ENCODE assay signal across 8 cellular contexts in the genomic region with DNA sequence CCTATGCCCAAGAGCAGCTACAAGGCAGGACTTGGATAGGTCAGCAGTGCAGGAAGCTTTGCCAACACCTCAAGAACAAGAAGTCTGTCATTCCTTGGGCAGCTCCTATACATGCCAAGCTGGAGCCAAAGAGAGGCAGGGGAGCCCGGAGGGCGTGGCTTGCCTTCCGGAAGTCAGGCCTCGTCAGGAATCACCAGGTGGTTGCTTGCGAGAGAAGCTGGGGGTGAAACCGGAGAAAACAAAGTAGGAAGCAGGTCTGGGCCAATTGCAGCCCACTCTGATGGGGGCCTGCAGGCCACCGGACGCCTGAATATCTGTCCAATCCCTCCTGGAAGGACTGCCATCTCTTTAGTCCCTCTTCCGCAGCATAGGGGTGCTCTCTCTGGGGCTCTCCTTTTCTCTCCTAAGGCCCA. TPM values are rescaled to one million over a fixed set of nuclear protein-coding genes. Genes with fewer than 3 reads are reported as not detected.
DNase-seq lines count a peak whose midpoint lies in the region; FAIRE-seq and TF ChIP-seq lines count a peak whose summit lies in the region.

No MANE protein-coding gene starts in this region.

- in situ Hi-C loops in KBM-7 (cut with MboI; ENCODE audit: low pct_unique_long_range_greater_than_20kb, low sequenced_read_pairs), result no loop called here

- no peaks in the 10 kb centered on the region for H3K27me3 ChIP-seq in bronchial epithelial cell (ENCODE audit: control insufficient read depth, insufficient read depth, low read length)

- H3K9me3 Mint-ChIP-seq in activated CD4-positive, alpha-beta T cell treated with anti-CD3 and anti-CD28 coated beads, Interleukin-2, amount 10 ng/mL, durations not matched to agents 24 days and 14 days, result no peaks in the 10 kb centered on the region
- no peaks in the 10 kb centered on the region for H3K9me3 Mint-ChIP-seq in type B pancreatic cell

- intact Hi-C loops in activated CD4-positive, alpha-beta T cell treated with anti-CD3 and anti-CD28 coated beads, Interleukin-2, amount 10 ng/mL, durations not matched to agents 24 days and 14 days (cut with micrococcal nuclease), result loop anchor here (1.0 to 5.0 kb wide), 4 partner anchors 48 to 358 kb away; a partner anchor contains a TSS
- intact Hi-C loops in lower leg skin (cut with DNase I; ENCODE audit: low total_unique reads), result no loop called here

- peaks cover 18% of the 10 kb centered on the region for H3K4me1 Mint-ChIP-seq in activated CD4-positive, alpha-beta T cell treated with anti-CD3 and anti-CD28 coated beads, Interleukin-2, amount 10 ng/mL, durations not matched to agents 24 days and 14 days
- H3K4me1 Mint-ChIP-seq in type B pancreatic cell (ENCODE audit: unreplicated experiment), result peaks cover 4% of the 10 kb centered on the region

- no peak for TF ChIP-seq POLR2A in lower leg skin (IDR thresholded peaks at IDR 0.05)

- H3K36me3 ChIP-seq in bronchial epithelial cell (ENCODE audit: control insufficient read depth, insufficient read depth, low read length), result no peaks in the 10 kb centered on the region

- peak overlapping the region; percentile 89 for H3K4me3 Mint-ChIP-seq in activated CD4-positive, alpha-beta T cell treated with anti-CD3 and anti-CD28 coated beads, Interleukin-2, amount 10 ng/mL, durations not matched to agents 24 days and 14 days
- peak overlapping the region; percentile 89 for H3K4me3 Mint-ChIP-seq in type B pancreatic cell

- H3K27me3 Mint-ChIP-seq in activated CD4-positive, alpha-beta T cell treated with anti-CD3 and anti-CD28 coated beads, Interleukin-2, amount 10 ng/mL, durations not matched to agents 24 days and 14 days, result peaks cover 6% of the 10 kb centered on the region
- H3K27me3 Mint-ChIP-seq in type B pancreatic cell, result no peaks in the 10 kb centered on the region

- peaks cover 8% of the 10 kb centered on the region for H3K36me3 Mint-ChIP-seq in activated CD4-positive, alpha-beta T cell treated with anti-CD3 and anti-CD28 coated beads, Interleukin-2, amount 10 ng/mL, durations not matched to agents 24 days and 14 days (ENCODE audit: low read depth)
- H3K36me3 Mint-ChIP-seq in type B pancreatic cell, result peaks cover 10% of the 10 kb centered on the region

- 55 to 58% methylated on average over 9 of the region's 9 CpGs for WGBS in lower leg skin, 2 donors

- TF ChIP-seq CTCF in bronchial epithelial cell (IDR thresholded peaks at IDR 0.05; ENCODE audit: insufficient read depth, low read length, severe bottlenecking) (no peak), lower leg skin (IDR thresholded peaks at IDR 0.05) (no peak), type B pancreatic cell (conservative IDR thresholded peaks at IDR 0.05) (no peak)

- H3K4me3 ChIP-seq in bronchial epithelial cell (ENCODE audit: low read depth, low read length) (peak overlapping the region; percentile 40), lower leg skin (ENCODE audit: low read depth, poor library complexity, severe bottlenecking) (no peak overlapping the region)

- no peak for FAIRE-seq in bronchial epithelial cell (lab: Jason Lieb, UNC)

- peak; percentile 70 for DNase-seq in activated CD4-positive, alpha-beta T cell treated with anti-CD3 and anti-CD28 coated beads, Interleukin-2, amount 10 ng/mL, durations not matched to agents 24 days and 14 days
- DNase-seq in activated CD4-positive, alpha-beta T cell treated with anti-CD3 and anti-CD28 coated beads, Interleukin-2, amount 50 U/mL, for 1 hour, result no peak
- DNase-seq in NCI-H510A (lab: John Stamatoyannopoulos, UW), result peak; percentile 77
- DNase-seq in bronchial epithelial cell (ENCODE audit: low read depth), result peak; percentile 30
- peak; percentile 59 to 87 for DNase-seq in lower leg skin (ENCODE audit: low spot score in 2 of 2)
- DNase-seq in type B pancreatic cell (ENCODE audit: extremely low spot score, unreplicated experiment), result no peak
- no peak for DNase-seq in KBM-7
- no peak for DNase-seq in NCI-H187 treated with DMSO at 0.1 percent for 48 hours (lab: John Stamatoyannopoulos, UW)

- H3K27ac Mint-ChIP-seq in activated CD4-positive, alpha-beta T cell treated with anti-CD3 and anti-CD28 coated beads, Interleukin-2, amount 10 ng/mL, durations not matched to agents 24 days and 14 days, result peak overlapping the region; percentile 98
- peak overlapping the region; percentile 95 for H3K27ac Mint-ChIP-seq in type B pancreatic cell

RNA-seq across cellular contexts. Expression of a gene that starts 0.8 kb away (rescaled TPM):
- 11.9 and 13.8 TPM in 2 replicates for total RNA-seq in activated CD4-positive, alpha-beta T cell treated with anti-CD3 and anti-CD28 coated beads, Interleukin-2, amount 10 ng/mL, durations not matched to agents 24 days and 14 days
- 12.6 and 14.7 TPM in 2 replicates for total RNA-seq in bronchial epithelial cell
- total RNA-seq in lower leg skin, result 10 to 100 TPM in 3 of 4 donors, 1 to 10 TPM in 1; 9.0 to 17.0 (median 14.2) TPM
- total RNA-seq in type B pancreatic cell (ENCODE audit: low replicate concordance), result 12.3 and 14.2 TPM in 2 replicates

RNA-seq across cellular contexts. Expression of a gene that starts 48.1 kb away (rescaled TPM):
- 28.5 and 28.8 TPM in 2 replicates for total RNA-seq in activated CD4-positive, alpha-beta T cell treated with anti-CD3 and anti-CD28 coated beads, Interleukin-2, amount 10 ng/mL, durations not matched to agents 24 days and 14 days
- total RNA-seq in bronchial epithelial cell (29.7 and 36.2 TPM in 2 replicates), lower leg skin (100 to 1,000 TPM in 1 of 4 donors, 10 to 100 TPM in 3; 58.7 to 115 (median 69.8) TPM), type B pancreatic cell (ENCODE audit: low replicate concordance) (28.9 and 41.6 TPM in 2 replicates)

RNA-seq across cellular contexts. Expression of a gene that starts 53.0 kb away (rescaled TPM):
- total RNA-seq in activated CD4-positive, alpha-beta T cell treated with anti-CD3 and anti-CD28 coated beads, Interleukin-2, amount 10 ng/mL, durations not matched to agents 24 days and 14 days, result 53.2 and 55.5 TPM in 2 replicates
- total RNA-seq in bronchial epithelial cell (1.3 and 2.8 TPM in 2 replicates), lower leg skin (10 to 100 TPM; 11.8 to 21.4 (median 17.2) TPM), type B pancreatic cell (ENCODE audit: low replicate concordance) (62.2 and 136 TPM in 2 replicates)

Comparison
In these comparisons a context has a peak if more than half of its experiments do, and no peak if none do; other contexts are left out.
1. DNase-seq: peak in activated CD4-positive, alpha-beta T cell treated with anti-CD3 and anti-CD28 coated beads, Interleukin-2, amount 10 ng/mL, durations not matched to agents 24 days and 14 days (single experiment), NCI-H510A (single experiment), bronchial epithelial cell (single experiment) and lower leg skin (2 of 2); none in activated CD4-positive, alpha-beta T cell treated with anti-CD3 and anti-CD28 coated beads, Interleukin-2, amount 50 U/mL, for 1 hour (single experiment), type B pancreatic cell (single experiment), KBM-7 (single experiment) and NCI-H187 treated with DMSO at 0.1 percent for 48 hours (single experiment).